ENCODE assay signal across 16 cellular contexts in genomic region chr6:9563996-9564395, GRCh38.
A peak's percentile ranks its signal among the peaks of the same experiment; 100 is the strongest.
DNase-seq lines count a peak whose midpoint lies in the region; TF ChIP-seq lines count a peak whose summit lies in the region.
"Had no signal": no experiment of that assay in that cellular context is flagged by ENCODE, and none has a peak within 500 bp of the region (broad histone marks: within the 10 kb centered on the region; RNA-seq: fewer than 3 reads in every experiment).

No MANE protein-coding gene starts in this region.

- H3K27me3 Mint-ChIP-seq in immature natural killer cell (ENCODE audit: low read depth in 3 of 3): peaks cover 0 to 4% (median 2%) of the 10 kb centered on the region in 3 donors
- H3K27me3 Mint-ChIP-seq: T-cell had no signal

- no peaks in the 10 kb centered on the region for H3K4me1 Mint-ChIP-seq in immature natural killer cell
- H3K4me1 Mint-ChIP-seq: H9, T-cell had no signal

- H3K4me3 Mint-ChIP-seq in immature natural killer cell: no peak overlapping the region
- H3K4me3 Mint-ChIP-seq: H9, T-cell had no signal

- no peaks in the 10 kb centered on the region for H3K36me3 Mint-ChIP-seq in immature natural killer cell
- H3K36me3 Mint-ChIP-seq: T-cell had no signal

- no peak overlapping the region for H3K27ac Mint-ChIP-seq in immature natural killer cell
- H3K27ac Mint-ChIP-seq: H9, T-cell had no signal

- H3K4me3 ChIP-seq in fibroblast of villous mesenchyme (ENCODE audit: low read depth, low read length): no peak overlapping the region

- peaks cover 4 to 18% (median 7%) of the 10 kb centered on the region in 6 donors for H3K9me3 Mint-ChIP-seq in immature natural killer cell
- H3K9me3 Mint-ChIP-seq: H9 had no signal

- DNase-seq in NCI-H1417 (lab: John Stamatoyannopoulos, UW) (peak in 2 of 3 experiments; percentile 12 to 59), NCI-H1417 treated with DMSO at 0.1 percent for 48 hours (lab: John Stamatoyannopoulos, UW) (no peak), HCEC 1CT (peak; percentile 16), NCI-H69 (lab: John Stamatoyannopoulos, UW) (peak; percentile 94), fibroblast of villous mesenchyme (ENCODE audit: low read depth) (peak; percentile 81), immature natural killer cell (no peak), COR-L47 (lab: John Stamatoyannopoulos, UW) (no peak)
- DNase-seq in effector CD8-positive, alpha-beta T cell (lab: John Stamatoyannopoulos, UW): no peak
- DNase-seq: Calu3, GF-D8, H9, Karpas-422, NCI-H1694, NCI-H2171 treated with DMSO at 0.1 percent for 48 hours, NCI-H510A, T-cell had no signal

- TF ChIP-seq CTCF in fibroblast of villous mesenchyme (IDR thresholded peaks at IDR 0.05; ENCODE audit: insufficient read depth, low read depth, low read length): no peak

Comparison
In these comparisons a context has a peak if more than half of its experiments do, and no peak if none do; other contexts are left out.
1. DNase-seq: peak in NCI-H1417 (2 of 3), HCEC 1CT (single experiment), NCI-H69 (single experiment) and fibroblast of villous mesenchyme (single experiment); none in NCI-H1417 treated with DMSO at 0.1 percent for 48 hours (single experiment), immature natural killer cell (0 of 3), COR-L47 (single experiment) and effector CD8-positive, alpha-beta T cell (single experiment).